ENCODE assay signal across 1 cellular context in genomic region chr9:1018121-1018520, GRCh38.
TF ChIP-seq lines count a peak whose summit lies in the region.

No MANE protein-coding gene starts in this region.

TF ChIP-seq in K562, 482 proteins besides CTCF, POLR2A, EP300 and RAD21:
- no peak for TF ChIP-seq NFE2 (IDR thresholded peaks at IDR 0.05; ENCODE audit: low read depth)
- TF ChIP-seq TFE3 (CRISPR knock-in tag; IDR thresholded peaks at IDR 0.05), result peak; percentile 77
- no peak for TF ChIP-seq DIDO1 (tag; IDR thresholded peaks at IDR 0.05; ENCODE audit: low read depth)
- TF ChIP-seq BHLHE40 (IDR thresholded peaks at IDR 0.05; ENCODE audit: low read length), result peak; percentile 83
- TF ChIP-seq SAP30 (IDR thresholded peaks at IDR 0.05; ENCODE audit: borderline replicate concordance, insufficient read depth, low read depth, low read length, poor library complexity, severe bottlenecking), result no peak
- peak; percentile 85 for TF ChIP-seq USF2 (CRISPR knock-in tag; IDR thresholded peaks at IDR 0.05)
- no peak for TF ChIP-seq SNIP1 (IDR thresholded peaks at IDR 0.05; ENCODE audit: low read depth)
- TF ChIP-seq RAD51 (IDR thresholded peaks at IDR 0.05; ENCODE audit: borderline replicate concordance, low read depth), result peak; percentile 76
- no peak for TF ChIP-seq FOXP4 (CRISPR knock-in tag; IDR thresholded peaks at IDR 0.05; ENCODE audit: borderline replicate concordance)
- TF ChIP-seq SOX6 (IDR thresholded peaks at IDR 0.05), result 0 out of 2 replicates have a peak, but pooled peaks have one; percentile 12
- peak; percentile 64; the same call in 1 of the 2 replicates for TF ChIP-seq USF1 (CRISPR knock-in tag; IDR thresholded peaks at IDR 0.05)
- no peak for TF ChIP-seq ZNF12 (CRISPR knock-in tag; IDR thresholded peaks at IDR 0.05)
